Comparison of ENCODE assay signal across 17 cellular contexts in genomic region chr3:114052216-114052615, GRCh38. TPM values are rescaled to one million over a fixed set of nuclear protein-coding genes. Genes with fewer than 3 reads are reported as not detected.
A peak's percentile ranks its signal among the peaks of the same experiment; 100 is the strongest.
DNase-seq lines count a peak whose midpoint lies in the region; ATAC-seq, FAIRE-seq and TF ChIP-seq lines count a peak whose summit lies in the region.
"Had no signal": no experiment of that assay in that cellular context is flagged by ENCODE, and none has a peak within 500 bp of the region (broad histone marks: within the 10 kb centered on the region; RNA-seq: fewer than 3 reads in every experiment).

No MANE protein-coding gene starts in this region.

- 10% methylated on average over 2 of the region's 2 CpGs for WGBS in K562 (ENCODE audit: insufficient coverage, low coverage, missing lambda C conversion rate)

- CTCF ChIA-PET in K562 (lab: Yijun Ruan, JAX; ENCODE audit: low intra/inter-chr PET ratio) = no interaction called here

- H3K9me3 ChIP-seq in K562 (replicated peaks; ENCODE audit: control insufficient read depth, insufficient read depth, low read depth, low read length) (no peaks in the 10 kb centered on the region), osteoblast (ENCODE audit: low read depth, low read length) (no peaks in the 10 kb centered on the region)
- H3K9me3 ChIP-seq: Caco-2 had no signal

- FAIRE-seq in K562 (lab: Jason Lieb, UNC) = no peak
- FAIRE-seq: GM12878, GM18507 had no signal

- H3K79me2 ChIP-seq in K562 (ENCODE audit: control insufficient read depth, insufficient read depth, low read length) (peaks cover 7% of the 10 kb centered on the region), osteoblast (ENCODE audit: insufficient read depth, low read length) (peaks cover 9% of the 10 kb centered on the region)

- no peak for TF ChIP-seq POLR2A in K562 (conservative IDR thresholded peaks at IDR 0.05)

- no peak for TF ChIP-seq RAD21 in K562 (CRISPR knock-in tag; conservative IDR thresholded peaks at IDR 0.05 in 1 of 2, IDR thresholded peaks at IDR 0.05 in 1 of 2)

- no peak overlapping the region for H3K4me2 ChIP-seq in K562 (ENCODE audit: insufficient read depth, low read length)
- no peak overlapping the region for H3K4me2 ChIP-seq in osteoblast (ENCODE audit: insufficient read depth, low read length)

- H4K20me1 ChIP-seq in K562 (replicated peaks; ENCODE audit: control insufficient read depth, insufficient read depth, low read length) (no peaks in the 10 kb centered on the region), osteoblast (ENCODE audit: insufficient read depth, low read length) (no peaks in the 10 kb centered on the region)

- H3K4me1 ChIP-seq in K562 (replicated peaks in 1 of 2; ENCODE audit: control insufficient read depth in 2 of 2, insufficient read depth in 2 of 2, low read length in 2 of 2) (no peaks in the 10 kb centered on the region; a peak in 1 of 5 replicates), osteoblast (ENCODE audit: insufficient read depth, low read length) (peaks cover 9% of the 10 kb centered on the region)
- H3K4me1 ChIP-seq: Caco-2 had no signal

- TF ChIP-seq EP300 in K562 (IDR thresholded peaks at IDR 0.05; ENCODE audit: low read length) = no peak

- H2AFZ ChIP-seq in K562 (ENCODE audit: low read depth, low read length) (no peak overlapping the region), osteoblast (ENCODE audit: low read length) (no peak overlapping the region)

- TF ChIP-seq CTCF in K562 (IDR thresholded peaks at IDR 0.05 in 2 of 3, conservative IDR thresholded peaks at IDR 0.05 in 1 of 3; ENCODE audit: insufficient read depth in 2 of 3, low read depth in 1 of 3, low read length in 3 of 3) (no peak), osteoblast (IDR thresholded peaks at IDR 0.05; ENCODE audit: extremely low read depth, low read depth, low read length) (no peak)

- in situ Hi-C loops in K562 (cut with MboI) = no loop called here

- H3K4me3 ChIP-seq in K562 = no peak overlapping the region
- H3K4me3 ChIP-seq in osteoblast (ENCODE audit: insufficient read depth, low read length) = no peak overlapping the region
- H3K4me3 ChIP-seq: GM12878 had no signal

- DNase-seq in AG08396 (ENCODE audit: low spot score) (peak; percentile 7), GM03348 (ENCODE audit: low spot score) (peak; percentile 8), K562 (ENCODE audit: extremely low read depth in 1 of 4, low spot score in 3 of 4) (no peak), osteoblast (ENCODE audit: insufficient read length, low spot score, missing footprints) (peak; percentile 50), NCI-H1436 (lab: John Stamatoyannopoulos, UW) (no peak), ureter (ENCODE audit: low spot score) (no peak), mesenteric fat pad (ENCODE audit: low spot score) (no peak)
- DNase-seq: 8988T; Caco-2; CD8-positive, alpha-beta T cell; DND-41; HCEC 1CT; HFFc6; KBM-7 had no signal

- intact Hi-C loops in K562 (cut with micrococcal nuclease) = no loop called here

- ATAC-seq in K562 = no peak
- ATAC-seq: CD8-positive, alpha-beta T cell; GM12878 had no signal

- H3K9ac ChIP-seq in K562 (ENCODE audit: insufficient read depth in 1 of 2, low read depth in 2 of 2, low read length in 2 of 2) = no peak overlapping the region

- POLR2A ChIA-PET in K562 (lab: Yijun Ruan, JAX) = interaction anchor here (0.5 kb wide), 1 partner anchor 274 kb away, joined by 3 read pairs; no protein-coding TSS in a partner anchor

- BruUV-seq in K562 (replicated peaks; lab: Mats Ljungman, UMichigan) = no TSS peak

- H3K27me3 ChIP-seq in K562 (ENCODE audit: control insufficient read depth in 2 of 2, insufficient read depth in 2 of 2, low read length in 2 of 2) (peaks cover 0 to 5% of the 10 kb centered on the region in 2 experiments; a peak in 1 of 5 replicates), osteoblast (ENCODE audit: insufficient read depth, low read length) (no peaks in the 10 kb centered on the region)

- H3K36me3 ChIP-seq in K562 (ENCODE audit: control insufficient read depth, insufficient read depth, low read length) = no peaks in the 10 kb centered on the region
- no peaks in the 10 kb centered on the region for H3K36me3 ChIP-seq in osteoblast (ENCODE audit: insufficient read depth, low read length)

- H3K27ac ChIP-seq in K562 (ENCODE audit: extremely low read depth, low read depth, low read length) = no peak overlapping the region
- no peak overlapping the region for H3K27ac ChIP-seq in osteoblast (ENCODE audit: low read depth, low read length)
- H3K27ac ChIP-seq: HL-60 had no signal

- H3K9me1 ChIP-seq in K562 (ENCODE audit: control insufficient read depth, insufficient read depth, low read length) = no peaks in the 10 kb centered on the region

TF ChIP-seq in K562, 482 proteins besides CTCF, POLR2A, EP300 and RAD21:
- TF ChIP-seq TAL1 (IDR thresholded peaks at IDR 0.05) = no peak
- TF ChIP-seq MBD1 (CRISPR knock-in tag; IDR thresholded peaks at IDR 0.05) = no peak
- peak; percentile 34; the same call in 1 of the 2 replicates for TF ChIP-seq HMBOX1 (IDR thresholded peaks at IDR 0.05)
- no peak for TF ChIP-seq ZNF217 (CRISPR knock-in tag; IDR thresholded peaks at IDR 0.05)

RNA-seq across cellular contexts. Expression of gene CCDC191, which starts 4.1 kb away (rescaled TPM):
- 0.30 and 1.2 TPM in 2 replicates for total RNA-seq in K562 (2011; cell fraction: chromatin; rRNA removed; ENCODE audit: low replicate concordance)
- total RNA-seq in K562 (2011; cell fraction: nucleolus; rRNA removed) = 0.50 TPM in 1 of 2 replicates, not detected in the other
- 0.37 and 1.1 TPM in 2 replicates for total RNA-seq in K562 (2011; cell fraction: nucleoplasm; rRNA removed)
- total RNA-seq in K562 (2014; rRNA removed) (0.18 and 0.29 TPM in 2 replicates), K562 (2014; rRNA removed; fragmentation: Illumina TruSeq; extraction: Trizol) (0.47 and 0.83 TPM in 2 replicates), K562 (2015; rRNA removed; fragmentation: Illumina TruSeq; extraction: Trizol) (0.22 and 0.38 TPM in 2 replicates), K562 (2021) (0.09 and 0.11 TPM in 2 replicates), osteoblast (3.2 and 4.0 TPM in 2 replicates), ureter (16.0 TPM), mesenteric fat pad (1.3 TPM)
- polyA plus RNA-seq in K562 (2011; rRNA removed) (0.39 and 0.42 TPM in 2 replicates), K562 (2014; fragmentation: Illumina TruSeq; extraction: Trizol) (0.28 and 0.52 TPM in 2 replicates), K562 (2014; fragmentation: Nextera tagmentation; extraction: Ambion mirVana) (under 1 TPM; 0.10 to 0.55 TPM), K562 (2014; rRNA removed) (0.03 and 0.17 TPM in 2 replicates)
- polyA plus RNA-seq in K562 (2011; cell fraction: cytosol; rRNA removed) = 0.12 TPM in 1 of 2 replicates, not detected in the other
- 1.2 and 1.3 TPM in 2 replicates for polyA plus RNA-seq in K562 (2011; cell fraction: nucleus; rRNA removed)
- polyA plus RNA-seq in K562 (2012) = 0.16 and 0.65 TPM in 2 replicates
- polyA minus RNA-seq in K562 (2011; rRNA and poly(A)+ RNA removed) = 0.33 and 0.42 TPM in 2 replicates
- polyA minus RNA-seq in K562 (2011; cell fraction: cytosol; rRNA and poly(A)+ RNA removed) = not detected in 2 replicates
- polyA minus RNA-seq in K562 (2011; cell fraction: nucleus; rRNA and poly(A)+ RNA removed) = 0.40 and 0.78 TPM in 2 replicates

RNA-seq across cellular contexts. Expression of gene QTRT2, which starts 4.3 kb away (rescaled TPM):
- total RNA-seq in K562 (2011; cell fraction: chromatin; rRNA removed; ENCODE audit: low replicate concordance) = 17.0 and 37.0 TPM in 2 replicates
- total RNA-seq in K562 (2011; cell fraction: nucleolus; rRNA removed) = 11.2 and 12.3 TPM in 2 replicates
- total RNA-seq in K562 (2011; cell fraction: nucleoplasm; rRNA removed) = 17.7 and 31.5 TPM in 2 replicates
- 10.5 and 14.8 TPM in 2 replicates for total RNA-seq in K562 (2014; rRNA removed)
- total RNA-seq in K562 (2014; rRNA removed; fragmentation: Illumina TruSeq; extraction: Trizol) = 24.1 and 25.6 TPM in 2 replicates
- total RNA-seq in K562 (2015; rRNA removed; fragmentation: Illumina TruSeq; extraction: Trizol) = 21.9 and 25.1 TPM in 2 replicates
- 20.7 and 25.3 TPM in 2 replicates for total RNA-seq in K562 (2021)
- 10.6 and 14.6 TPM in 2 replicates for polyA plus RNA-seq in K562 (2011; rRNA removed)
- polyA plus RNA-seq in K562 (2011; cell fraction: cytosol; rRNA removed) = 4.7 and 8.1 TPM in 2 replicates
- 6.4 and 9.5 TPM in 2 replicates for polyA plus RNA-seq in K562 (2011; cell fraction: nucleus; rRNA removed)
- polyA plus RNA-seq in K562 (2012) = 5.9 and 13.2 TPM in 2 replicates
- 14.6 and 21.2 TPM in 2 replicates for polyA plus RNA-seq in K562 (2014; fragmentation: Illumina TruSeq; extraction: Trizol)
- 10 to 100 TPM; 15.9 to 17.3 TPM for polyA plus RNA-seq in K562 (2014; fragmentation: Nextera tagmentation; extraction: Ambion mirVana)
- 10.2 and 11.6 TPM in 2 replicates for polyA plus RNA-seq in K562 (2014; rRNA removed)
- polyA minus RNA-seq in K562 (2011; rRNA and poly(A)+ RNA removed) = 23.1 and 25.5 TPM in 2 replicates
- 11.2 and 15.5 TPM in 2 replicates for polyA minus RNA-seq in K562 (2011; cell fraction: cytosol; rRNA and poly(A)+ RNA removed)
- 16.0 and 21.7 TPM in 2 replicates for polyA minus RNA-seq in K562 (2011; cell fraction: nucleus; rRNA and poly(A)+ RNA removed)
- total RNA-seq in osteoblast = 12.4 and 14.5 TPM in 2 replicates
- 41.4 TPM for total RNA-seq in ureter
- 21.4 TPM for total RNA-seq in mesenteric fat pad

Comparison
In these comparisons a context has a peak if more than half of its experiments do, and no peak if none do; other contexts are left out.
1. DNase-seq: peak in AG08396 (single experiment), GM03348 (single experiment) and osteoblast (single experiment); none in K562 (0 of 4), NCI-H1436 (single experiment), ureter (single experiment) and mesenteric fat pad (single experiment).